ENCODE assay signal across 9 cellular contexts in genomic region chr1:185154912-185155513, GRCh38. TPM values are rescaled to one million over a fixed set of nuclear protein-coding genes. Genes with fewer than 3 reads are reported as not detected.
DNase-seq lines count a peak whose midpoint lies in the region; ATAC-seq and TF ChIP-seq lines count a peak whose summit lies in the region.
"Had no signal": no experiment of that assay in that cellular context is flagged by ENCODE, and none has a peak within 500 bp of the region (broad histone marks: within the 10 kb centered on the region; RNA-seq: fewer than 3 reads in every experiment).

No MANE protein-coding gene starts in this region.

- peaks cover 21% of the 10 kb centered on the region for H3K4me1 ChIP-seq in PC-9 (replicated peaks; ENCODE audit: insufficient read depth)
- peaks cover 18% of the 10 kb centered on the region for H3K4me1 ChIP-seq in skeletal muscle satellite cell (ENCODE audit: control insufficient read depth, insufficient read depth, low read length)

- H3F3A ChIP-seq in PC-9 (ENCODE audit: insufficient read depth, low read depth): no peaks in the 10 kb centered on the region

- CTCF ChIA-PET in PC-9 (lab: Charles Lee): no interaction called here

- H3K79me2 ChIP-seq in PC-9 (ENCODE audit: low read depth): peaks cover 19% of the 10 kb centered on the region

- H3K9ac ChIP-seq in skeletal muscle satellite cell (ENCODE audit: low read depth, low read length): peak overlapping the region; percentile 90

- H3K4me2 ChIP-seq in PC-9 (peak overlapping the region; percentile 84), skeletal muscle satellite cell (ENCODE audit: low read length) (peak overlapping the region; percentile 95)

- H3K9me2 ChIP-seq in PC-9 (ENCODE audit: insufficient read depth): no peaks in the 10 kb centered on the region

- no peak overlapping the region for H3K27ac ChIP-seq in PC-9

- DNase-seq in GM12864 (ENCODE audit: low read depth): no peak
- peak in 1 of 2 experiments; percentile 64 for DNase-seq in PC-9
- DNase-seq in epithelial cell of proximal tubule (ENCODE audit: low read depth): no peak
- no peak for DNase-seq in HK-2 (ENCODE audit: unreplicated experiment)
- DNase-seq in SHP77 treated with DMSO at 0.1 percent for 48 hours (lab: John Stamatoyannopoulos, UW): no peak
- DNase-seq: NCI-H2171 treated with DMSO at 0.1 percent for 48 hours; stimulated activated CD4-positive, alpha-beta T cell treated with anti-CD3 and anti-CD28 coated beads, Interleukin-2, amount 100 ng/mL, for 24 hours had no signal

- ATAC-seq in GM19467 (IDR thresholded peaks at IDR 0.05; ENCODE audit: unreplicated experiment): no peak

- TF ChIP-seq CTCF in GM12864 (IDR thresholded peaks at IDR 0.05; ENCODE audit: low read depth, low read length, missing control alignments): no peak
- TF ChIP-seq CTCF in PC-9 (conservative IDR thresholded peaks at IDR 0.05): no peak
- TF ChIP-seq CTCF in epithelial cell of proximal tubule (conservative IDR thresholded peaks at IDR 0.05; ENCODE audit: low read depth, low read length): no peak

- H2AFZ ChIP-seq in PC-9: peak overlapping the region; percentile 36; the same call in 1 of the 2 replicates

- intact Hi-C loops in PC-9 (cut with micrococcal nuclease; ENCODE audit: unreplicated experiment): loop anchor here (5.0 kb wide), 3 partner anchors 183 to 517 kb away; partner anchors contain the start of gene NIBAN1

- no peaks in the 10 kb centered on the region for H4K20me1 ChIP-seq in PC-9 (ENCODE audit: insufficient read depth)

- BruUV-seq in PC-9 (replicated peaks; lab: Mats Ljungman, UMichigan): no TSS peak

- H3K4me3 ChIP-seq in GM12864 (ENCODE audit: low read depth, low read length) (peak overlapping the region; percentile 73; the same call in 1 of the 2 replicates), PC-9 (peak overlapping the region; percentile 82; the same call in 1 of the 2 replicates), epithelial cell of proximal tubule (ENCODE audit: low read depth, low read length) (peak overlapping the region; percentile 87), skeletal muscle satellite cell (ENCODE audit: low read length) (peak overlapping the region; percentile 82)

- H3K9me3 ChIP-seq in PC-9 (ENCODE audit: insufficient read depth, low read depth): no peaks in the 10 kb centered on the region
- no peaks in the 10 kb centered on the region for H3K9me3 ChIP-seq in skeletal muscle satellite cell (replicated peaks; ENCODE audit: low read length)

- H3K36me3 ChIP-seq in PC-9 (ENCODE audit: low read depth) (no peaks in the 10 kb centered on the region), skeletal muscle satellite cell (ENCODE audit: insufficient read depth, low read length) (no peaks in the 10 kb centered on the region)

- no peaks in the 10 kb centered on the region for H3K27me3 ChIP-seq in PC-9 (ENCODE audit: insufficient read depth, low read depth)
- H3K27me3 ChIP-seq in skeletal muscle satellite cell (ENCODE audit: control insufficient read depth, insufficient read depth, low read length): no peaks in the 10 kb centered on the region

- POLR2A ChIA-PET in PC-9 (lab: Charles Lee; ENCODE audit: unreplicated experiment): no interaction called here

RNA-seq across cellular contexts. Expression of gene TRMT1L, which starts 1.7 kb away (rescaled TPM):
- total RNA-seq in PC-9 (2021): 16.9 and 18.3 TPM in 2 replicates
- 15.8 and 17.7 TPM in 2 replicates for total RNA-seq in epithelial cell of proximal tubule
- total RNA-seq in skeletal muscle satellite cell (2012; rRNA removed): 14.7 and 18.8 TPM in 2 replicates

RNA-seq across cellular contexts. Expression of gene SWT1, which starts 2.0 kb away (rescaled TPM):
- 2.9 and 3.6 TPM in 2 replicates for total RNA-seq in PC-9 (2021)
- total RNA-seq in epithelial cell of proximal tubule: 1.3 and 2.4 TPM in 2 replicates
- total RNA-seq in skeletal muscle satellite cell (2012; rRNA removed): 2.8 and 3.3 TPM in 2 replicates
